Comparison of ENCODE assay signal across 2 cellular contexts in the genomic region with DNA sequence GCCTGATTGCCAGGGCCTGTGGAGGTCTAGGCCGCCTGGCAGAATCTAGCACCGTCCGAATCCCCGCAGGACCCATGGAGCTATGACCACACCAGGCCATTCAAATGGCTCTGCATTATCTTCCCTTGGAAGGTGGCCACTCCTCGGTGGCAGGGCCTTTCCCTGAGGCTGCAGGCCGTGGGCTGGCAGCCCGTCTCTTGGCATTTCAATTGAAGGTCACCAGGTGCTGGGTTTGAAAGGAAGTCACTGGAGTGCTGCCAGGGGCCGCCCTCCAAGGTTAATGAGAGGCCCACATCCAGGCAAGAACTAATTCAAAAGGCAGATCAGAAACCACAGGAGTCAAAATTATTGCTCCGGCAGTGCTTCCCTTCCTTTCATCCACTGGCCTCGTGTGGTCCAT.
TF ChIP-seq lines count a peak whose summit lies in the region.

No MANE protein-coding gene starts in this region.

TF ChIP-seq in HepG2, 621 proteins besides CTCF, POLR2A, EP300 and RAD21:
- TF ChIP-seq, protein P1, sequence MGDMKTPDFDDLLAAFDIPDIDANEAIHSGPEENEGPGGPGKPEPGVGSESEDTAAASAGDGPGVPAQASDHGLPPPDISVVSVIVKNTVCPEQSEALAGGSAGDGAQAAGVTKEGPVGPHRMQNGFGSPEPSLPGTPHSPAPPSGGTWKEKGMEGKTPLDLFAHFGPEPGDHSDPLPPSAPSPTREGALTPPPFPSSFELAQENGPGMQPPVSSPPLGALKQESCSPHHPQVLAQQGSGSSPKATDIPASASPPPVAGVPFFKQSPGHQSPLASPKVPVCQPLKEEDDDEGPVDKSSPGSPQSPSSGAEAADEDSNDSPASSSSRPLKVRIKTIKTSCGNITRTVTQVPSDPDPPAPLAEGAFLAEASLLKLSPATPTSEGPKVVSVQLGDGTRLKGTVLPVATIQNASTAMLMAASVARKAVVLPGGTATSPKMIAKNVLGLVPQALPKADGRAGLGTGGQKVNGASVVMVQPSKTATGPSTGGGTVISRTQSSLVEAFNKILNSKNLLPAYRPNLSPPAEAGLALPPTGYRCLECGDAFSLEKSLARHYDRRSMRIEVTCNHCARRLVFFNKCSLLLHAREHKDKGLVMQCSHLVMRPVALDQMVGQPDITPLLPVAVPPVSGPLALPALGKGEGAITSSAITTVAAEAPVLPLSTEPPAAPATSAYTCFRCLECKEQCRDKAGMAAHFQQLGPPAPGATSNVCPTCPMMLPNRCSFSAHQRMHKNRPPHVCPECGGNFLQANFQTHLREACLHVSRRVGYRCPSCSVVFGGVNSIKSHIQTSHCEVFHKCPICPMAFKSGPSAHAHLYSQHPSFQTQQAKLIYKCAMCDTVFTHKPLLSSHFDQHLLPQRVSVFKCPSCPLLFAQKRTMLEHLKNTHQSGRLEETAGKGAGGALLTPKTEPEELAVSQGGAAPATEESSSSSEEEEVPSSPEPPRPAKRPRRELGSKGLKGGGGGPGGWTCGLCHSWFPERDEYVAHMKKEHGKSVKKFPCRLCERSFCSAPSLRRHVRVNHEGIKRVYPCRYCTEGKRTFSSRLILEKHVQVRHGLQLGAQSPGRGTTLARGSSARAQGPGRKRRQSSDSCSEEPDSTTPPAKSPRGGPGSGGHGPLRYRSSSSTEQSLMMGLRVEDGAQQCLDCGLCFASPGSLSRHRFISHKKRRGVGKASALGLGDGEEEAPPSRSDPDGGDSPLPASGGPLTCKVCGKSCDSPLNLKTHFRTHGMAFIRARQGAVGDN (CRISPR knock-in tag; IDR thresholded peaks at IDR 0.05): 0 out of 2 replicates have a peak, but pooled peaks have one; percentile 20
- TF ChIP-seq ATF7 (IDR thresholded peaks at IDR 0.05) (no peak), ATF7 (CRISPR knock-in tag; IDR thresholded peaks at IDR 0.05) (0 out of 2 replicates have a peak, but pooled peaks have one; percentile 24), SRSF4 (IDR thresholded peaks at IDR 0.05; ENCODE audit: low read depth, low read length, poor library complexity, severe bottlenecking) (no peak), SMAD3 (CRISPR knock-in tag; IDR thresholded peaks at IDR 0.05) (no peak)

TF ChIP-seq in K562, 482 proteins besides CTCF, POLR2A, EP300 and RAD21:
- TF ChIP-seq POLR2G (IDR thresholded peaks at IDR 0.05; ENCODE audit: low read depth, low read length): peak; percentile 23; the same call in 1 of the 2 replicates
- TF ChIP-seq HMG20B (CRISPR knock-in tag; IDR thresholded peaks at IDR 0.05): no peak
TF ChIP-seq in K562: peak in this region for 1.
